30 cellular contexts compared by ENCODE assay signal in genomic region chr5:35679351-35679750, GRCh38.
DNase-seq lines count a peak whose midpoint lies in the region; ATAC-seq and TF ChIP-seq lines count a peak whose summit lies in the region.
"Had no signal": no experiment of that assay in that cellular context is flagged by ENCODE, and none has a peak within 500 bp of the region (broad histone marks: within the 10 kb centered on the region; RNA-seq: fewer than 3 reads in every experiment).

No MANE protein-coding gene starts in this region.

- peak overlapping the region; percentile 23 for H3K27ac ChIP-seq in BLaER1
- H3K27ac ChIP-seq in CD8-positive, alpha-beta T cell (ENCODE audit: low read depth, low read length) = no peak overlapping the region
- H3K27ac ChIP-seq in OCI-LY7 (ENCODE audit: low read depth, low read length, poor library complexity, severe bottlenecking) = peak overlapping the region; percentile 86
- H3K27ac ChIP-seq: gastrocnemius medialis, KMS-11, SK-N-MC, spleen, WERI-Rb-1 had no signal

- intact Hi-C loops in CD8-positive, alpha-beta T cell (cut with DNase I, micrococcal nuclease) = no loop called here
- intact Hi-C loops in OCI-LY7 (cut with micrococcal nuclease; ENCODE audit: unreplicated experiment) = no loop called here

- peak overlapping the region; percentile 82 for H2AFZ ChIP-seq in OCI-LY7 (ENCODE audit: low read length)

- H3K36me3 Mint-ChIP-seq in CD8-positive, alpha-beta T cell = no peaks in the 10 kb centered on the region
- H3K36me3 Mint-ChIP-seq: immature natural killer cell had no signal

- CTCF ChIA-PET in CD8-positive, alpha-beta T cell (lab: Charles Lee) = interaction anchor here (0.8 to 0.9 kb wide), 2 partner anchors 28 to 121 kb away, joined by 3 to 8 read pairs; no protein-coding TSS in a partner anchor
- CTCF ChIA-PET in OCI-LY7 (lab: Charles Lee; ENCODE audit: unreplicated experiment) = interaction anchor here (0.6 to 1.1 kb wide), 2 partner anchors 28 to 565 kb away, joined by 3 read pairs; no protein-coding TSS in a partner anchor

- POLR2A ChIA-PET in CD8-positive, alpha-beta T cell (lab: Charles Lee) = no interaction called here
- POLR2A ChIA-PET in OCI-LY7 (lab: Charles Lee) = interaction anchor here (0.8 to 2.0 kb wide), 3 partner anchors 11 to 116 kb away, joined by 3 to 7 read pairs (median 5); no protein-coding TSS in a partner anchor

- H3K9me3 ChIP-seq in BLaER1 (no peaks in the 10 kb centered on the region), OCI-LY7 (ENCODE audit: low read length) (no peaks in the 10 kb centered on the region; the same call in 1 of the 2 replicates)
- H3K9me3 ChIP-seq in CD8-positive, alpha-beta T cell (ENCODE audit: low read length) = no peaks in the 10 kb centered on the region
- H3K9me3 ChIP-seq: gastrocnemius medialis, spleen, upper lobe of left lung had no signal

- H3K27me3 ChIP-seq in BLaER1 = no peaks in the 10 kb centered on the region
- H3K27me3 ChIP-seq in CD8-positive, alpha-beta T cell (ENCODE audit: insufficient read depth, low read length) = no peaks in the 10 kb centered on the region
- H3K27me3 ChIP-seq: gastrocnemius medialis, spleen, upper lobe of left lung had no signal

- no peak for ATAC-seq in CD8-positive, alpha-beta T cell
- no peak for ATAC-seq in GM21367 (IDR thresholded peaks at IDR 0.05; ENCODE audit: unreplicated experiment)
- ATAC-seq: activated CD8-positive, alpha-beta memory T cell treated with anti-CD3 and anti-CD28 coated beads, Interleukin-2, amount 10 ng/mL, durations not matched to agents 7 days and 5 days; activated T-cell treated with anti-CD3 and anti-CD28 coated beads, Interleukin-2, amount 50 U/mL, for 72 hours; esophagus mucosa; left colon; right cardiac atrium had no signal

- peaks cover 14% of the 10 kb centered on the region for H3K4me1 ChIP-seq in BLaER1
- peaks cover 17% of the 10 kb centered on the region for H3K4me1 ChIP-seq in CD8-positive, alpha-beta T cell (ENCODE audit: insufficient read depth, low read length)
- H3K4me1 ChIP-seq in OCI-LY7 (ENCODE audit: insufficient read depth, low read length, poor library complexity, severe bottlenecking) = peaks cover 37% of the 10 kb centered on the region
- H3K4me1 ChIP-seq: gastrocnemius medialis, spleen had no signal

- H3K4me1 Mint-ChIP-seq in CD8-positive, alpha-beta T cell (ENCODE audit: low read depth) = peaks cover 26% of the 10 kb centered on the region

- H3K27me3 Mint-ChIP-seq in CD8-positive, alpha-beta T cell (ENCODE audit: low read depth) = no peaks in the 10 kb centered on the region
- H3K27me3 Mint-ChIP-seq: activated CD4-positive, alpha-beta T cell treated with anti-CD3 and anti-CD28 coated beads, Interleukin-2, amount 10 ng/mL, durations not matched to agents 24 days and 14 days; activated CD8-positive, alpha-beta memory T cell treated with anti-CD3 and anti-CD28 coated beads, Interleukin-2, amount 10 ng/mL, durations not matched to agents 7 days and 5 days; dendritic cell treated with granulocyte-macrophage colony-stimulating factor and Interleukin-4, amounts not matched to agents 40 ng/mL and 50 ng/mL, for 4 days had no signal

- no peak for DNase-seq in CD8-positive, alpha-beta T cell
- DNase-seq in OCI-LY7 (ENCODE audit: low spot score) = peak; percentile 93
- peak; percentile 15 for DNase-seq in fibroblast of gingiva (ENCODE audit: low read depth)
- no peak for DNase-seq in stimulated activated CD4-positive, alpha-beta T cell treated with anti-CD3 and anti-CD28 coated beads, Interleukin-4, amount 100 ng/mL, for 24 hours
- DNase-seq in DMS 273 (lab: John Stamatoyannopoulos, UW; ENCODE audit: unreplicated experiment) = no peak
- DNase-seq: activated CD4-positive, alpha-beta T cell treated with anti-CD3 and anti-CD28 coated beads, Interleukin-2, amount 10 ng/mL, durations not matched to agents 24 days and 14 days; activated CD8-positive, alpha-beta memory T cell treated with anti-CD3 and anti-CD28 coated beads, Interleukin-2, amount 10 ng/mL, durations not matched to agents 7 days and 5 days; activated naive CD4-positive, alpha-beta T cell treated with anti-CD3 and anti-CD28 coated beads, Interleukin-2, amount 50 U/mL, for 16 hours; activated T-cell treated with anti-CD3 and anti-CD28 coated beads, Interleukin-2, amount 50 U/mL, for 72 hours; central memory CD4-positive, alpha-beta T cell; endodermal cell; gastrocnemius medialis; hippocampal formation; immature natural killer cell; left colon; mammary epithelial cell; NCI-H1436; NCI-H345; right cardiac atrium; RPMI8226; spleen; T-helper 9 cell; upper lobe of left lung; WERI-Rb-1 had no signal

- H4K20me1 ChIP-seq in BLaER1 (no peaks in the 10 kb centered on the region), OCI-LY7 (ENCODE audit: insufficient read depth, low read length) (no peaks in the 10 kb centered on the region)

- H3K9me3 Mint-ChIP-seq in CD8-positive, alpha-beta T cell = no peaks in the 10 kb centered on the region
- H3K9me3 Mint-ChIP-seq: activated T-cell treated with anti-CD3 and anti-CD28 coated beads, Interleukin-2, amount 50 U/mL, for 72 hours; dendritic cell treated with granulocyte-macrophage colony-stimulating factor and Interleukin-4, amounts not matched to agents 40 ng/mL and 50 ng/mL, for 4 days; endodermal cell; immature natural killer cell had no signal

- no peak overlapping the region for H3K4me3 Mint-ChIP-seq in CD8-positive, alpha-beta T cell
- H3K4me3 Mint-ChIP-seq: activated CD4-positive, alpha-beta T cell treated with anti-CD3 and anti-CD28 coated beads, Interleukin-2, amount 10 ng/mL, durations not matched to agents 24 days and 14 days; activated CD8-positive, alpha-beta memory T cell treated with anti-CD3 and anti-CD28 coated beads, Interleukin-2, amount 10 ng/mL, durations not matched to agents 7 days and 5 days; activated T-cell treated with anti-CD3 and anti-CD28 coated beads, Interleukin-2, amount 50 U/mL, for 72 hours; dendritic cell treated with granulocyte-macrophage colony-stimulating factor and Interleukin-4, amounts not matched to agents 40 ng/mL and 50 ng/mL, for 4 days; endodermal cell; immature natural killer cell had no signal

- no peaks in the 10 kb centered on the region for H3K9me2 ChIP-seq in OCI-LY7 (ENCODE audit: insufficient read depth, low read length)

- no peak for TF ChIP-seq CTCF in CD8-positive, alpha-beta T cell (IDR thresholded peaks at IDR 0.05)
- no peak for TF ChIP-seq CTCF in OCI-LY7 (conservative IDR thresholded peaks at IDR 0.05; ENCODE audit: low read length)

- peak overlapping the region; percentile 74 for H3K27ac Mint-ChIP-seq in CD8-positive, alpha-beta T cell
- H3K27ac Mint-ChIP-seq: activated CD4-positive, alpha-beta T cell treated with anti-CD3 and anti-CD28 coated beads, Interleukin-2, amount 10 ng/mL, durations not matched to agents 24 days and 14 days; activated CD8-positive, alpha-beta memory T cell treated with anti-CD3 and anti-CD28 coated beads, Interleukin-2, amount 10 ng/mL, durations not matched to agents 7 days and 5 days; dendritic cell treated with granulocyte-macrophage colony-stimulating factor and Interleukin-4, amounts not matched to agents 40 ng/mL and 50 ng/mL, for 4 days; endodermal cell had no signal

- H3K4me3 ChIP-seq in BLaER1 (no peak overlapping the region), OCI-LY7 (ENCODE audit: low read depth, low read length, poor library complexity, severe bottlenecking) (peak overlapping the region; percentile 41)
- H3K4me3 ChIP-seq in CD8-positive, alpha-beta T cell (ENCODE audit: low read depth, low read length) = no peak overlapping the region
- H3K4me3 ChIP-seq: gastrocnemius medialis, SK-N-MC, spleen, upper lobe of left lung had no signal

- no TSS peak for BruUV-seq in OCI-LY7 (replicated peaks; lab: Mats Ljungman, UMichigan)

- no peaks in the 10 kb centered on the region for H3K79me2 ChIP-seq in OCI-LY7 (ENCODE audit: insufficient read depth, low read depth, low read length)

- no peak overlapping the region for H3K9ac ChIP-seq in BLaER1
- H3K9ac ChIP-seq: KMS-11 had no signal

- peak overlapping the region; percentile 42 for H3K4me2 ChIP-seq in BLaER1
- H3K4me2 ChIP-seq in OCI-LY7 (ENCODE audit: low read length) = peak overlapping the region; percentile 70
- H3K4me2 ChIP-seq: KMS-11 had no signal

- no peaks in the 10 kb centered on the region for H3K36me3 ChIP-seq in BLaER1
- no peaks in the 10 kb centered on the region for H3K36me3 ChIP-seq in CD8-positive, alpha-beta T cell (ENCODE audit: insufficient read depth, low read length)
- H3K36me3 ChIP-seq in OCI-LY7 (ENCODE audit: insufficient read depth, low read length) = no peaks in the 10 kb centered on the region
- H3K36me3 ChIP-seq: gastrocnemius medialis, spleen, upper lobe of left lung, WERI-Rb-1 had no signal

Comparison
In these comparisons a context has a peak if more than half of its experiments do, and no peak if none do; other contexts are left out.
1. DNase-seq: peak in OCI-LY7 (single experiment) and fibroblast of gingiva (single experiment); none in CD8-positive, alpha-beta T cell (0 of 7), stimulated activated CD4-positive, alpha-beta T cell treated with anti-CD3 and anti-CD28 coated beads, Interleukin-4, amount 100 ng/mL, for 24 hours (single experiment) and DMS 273 (single experiment).